9 cellular contexts compared by ENCODE assay signal in genomic region chr20:51985013-51985415, GRCh38.
A peak's percentile ranks its signal among the peaks of the same experiment; 100 is the strongest.
DNase-seq lines count a peak whose midpoint lies in the region; ATAC-seq, FAIRE-seq and TF ChIP-seq lines count a peak whose summit lies in the region.
"Had no signal": no experiment of that assay in that cellular context is flagged by ENCODE, and none has a peak within 500 bp of the region (broad histone marks: within the 10 kb centered on the region; RNA-seq: fewer than 3 reads in every experiment).

No MANE protein-coding gene starts in this region.

- no peak for FAIRE-seq in HepG2 (lab: Jason Lieb, UNC)
- FAIRE-seq: D721Med had no signal

- in situ Hi-C loops in HepG2 (cut with HindIII; ENCODE audit: extremely low pct_ligation_motif_present, low pct_unique_long_range_greater_than_20kb) = no loop called here

- no peaks in the 10 kb centered on the region for H3K27me3 ChIP-seq in HepG2 (ENCODE audit: control insufficient read depth in 1 of 2, insufficient read depth in 2 of 2, low read length in 2 of 2)

- no peak overlapping the region for H3K27ac Mint-ChIP-seq in activated naive CD4-positive, alpha-beta T cell treated with anti-CD3 and anti-CD28 coated beads, Interleukin-2, amount 50 U/mL, for 72 hours
- no peak overlapping the region for H3K27ac Mint-ChIP-seq in glutamatergic neuron (ENCODE audit: unreplicated experiment)

- TF ChIP-seq RAD21 in HepG2 (CRISPR knock-in tag; IDR thresholded peaks at IDR 0.05) = no peak

- H3K36me3 Mint-ChIP-seq in activated naive CD4-positive, alpha-beta T cell treated with anti-CD3 and anti-CD28 coated beads, Interleukin-2, amount 50 U/mL, for 72 hours = no peaks in the 10 kb centered on the region
- H3K36me3 Mint-ChIP-seq in glutamatergic neuron (ENCODE audit: unreplicated experiment) = no peaks in the 10 kb centered on the region

- TF ChIP-seq POLR2A in HepG2 (IDR thresholded peaks at IDR 0.05; ENCODE audit: insufficient read depth in 1 of 2, low read depth in 2 of 2, low read length in 2 of 2) = no peak

- H3K79me2 ChIP-seq in HepG2 (ENCODE audit: insufficient read depth, low read length) = no peaks in the 10 kb centered on the region

- intact Hi-C loops in HepG2 (cut with micrococcal nuclease; ENCODE audit: unreplicated experiment) = no loop called here

- H3K27me3 Mint-ChIP-seq in glutamatergic neuron (ENCODE audit: unreplicated experiment) = peaks cover 3% of the 10 kb centered on the region

- CTCF ChIA-PET in HepG2 (lab: Yijun Ruan, JAX; ENCODE audit: low intra/inter-chr PET ratio, low total read pairs) = no interaction called here

- H3K4me2 ChIP-seq in HepG2 (ENCODE audit: low read depth, low read length) = 0 out of 2 replicates have a peak overlapping the region, but pooled peaks have one; percentile 10

- no peaks in the 10 kb centered on the region for H3K9me3 Mint-ChIP-seq in activated naive CD4-positive, alpha-beta T cell treated with anti-CD3 and anti-CD28 coated beads, Interleukin-2, amount 50 U/mL, for 72 hours
- H3K9me3 Mint-ChIP-seq in glutamatergic neuron (ENCODE audit: unreplicated experiment) = no peaks in the 10 kb centered on the region

- H3K4me1 ChIP-seq in HepG2 (ENCODE audit: insufficient read depth, low read length) = peaks cover 18% of the 10 kb centered on the region

- H3K4me1 Mint-ChIP-seq in glutamatergic neuron (ENCODE audit: low read depth, unreplicated experiment) = no peaks in the 10 kb centered on the region

- DNase-seq in 8988T (peak; percentile 64), HuH-7 (ENCODE audit: low spot score) (peak; percentile 67), cardiac fibroblast (ENCODE audit: low read depth in 2 of 2) (peak; percentile 97), HepG2 (ENCODE audit: low spot score) (peak; percentile 54), NOMO-1 (lab: John Stamatoyannopoulos, UW; ENCODE audit: unreplicated experiment in 2 of 2) (no peak), glutamatergic neuron (no peak)
- DNase-seq in activated naive CD4-positive, alpha-beta T cell treated with anti-CD3 and anti-CD28 coated beads, Interleukin-2, amount 50 U/mL, for 72 hours (ENCODE audit: low spot score in 2 of 2) = no peak

- H3K4me3 ChIP-seq in cardiac fibroblast (replicated peaks in 1 of 2; ENCODE audit: low read depth in 2 of 2, low read length in 2 of 2) (no peak overlapping the region), HepG2 (replicated peaks in 1 of 3; ENCODE audit: insufficient read depth in 1 of 3, low read depth in 2 of 3, low read length in 3 of 3) (no peak overlapping the region)

- H3K4me3 Mint-ChIP-seq in glutamatergic neuron (ENCODE audit: unreplicated experiment) = no peak overlapping the region

- POLR2A ChIA-PET in HepG2 (lab: Yijun Ruan, JAX) = interaction anchor here (0.8 kb wide), 1 partner anchor 463 kb away, joined by 3 read pairs; no protein-coding TSS in a partner anchor

- TF ChIP-seq CTCF in cardiac fibroblast (IDR thresholded peaks at IDR 0.05; ENCODE audit: low read depth, low read length) (no peak), HepG2 (CRISPR knock-in tag; IDR thresholded peaks at IDR 0.05) (no peak), glutamatergic neuron (IDR thresholded peaks at IDR 0.05; ENCODE audit: partially characterized antibody, unreplicated experiment) (no peak)

- no peaks in the 10 kb centered on the region for H3K36me3 ChIP-seq in HepG2 (replicated peaks in 1 of 2; ENCODE audit: control insufficient read depth in 1 of 2, insufficient read depth in 2 of 2, low read length in 2 of 2)

- no peaks in the 10 kb centered on the region for H4K20me1 ChIP-seq in HepG2 (ENCODE audit: insufficient read depth, low read length)

- no peak for TF ChIP-seq EP300 in HepG2 (IDR thresholded peaks at IDR 0.05; ENCODE audit: low read depth in 2 of 2, low read length in 2 of 2)
- no peak for TF ChIP-seq EP300 in HepG2 (CRISPR knock-in tag; IDR thresholded peaks at IDR 0.05; ENCODE audit: borderline replicate concordance)

- BruUV-seq in HepG2 (replicated peaks; lab: Mats Ljungman, UMichigan) = no TSS peak

- H3K27ac ChIP-seq in HepG2 (ENCODE audit: extremely low read length, insufficient read depth, low read length) = no peak overlapping the region

- peak overlapping the region; percentile 68 for H2AFZ ChIP-seq in HepG2 (ENCODE audit: low read length)

- peak; percentile 50; the same call in 2 of the 3 replicates for ATAC-seq in HepG2
- no peak for ATAC-seq in HG02571 (IDR thresholded peaks at IDR 0.05; ENCODE audit: unreplicated experiment)
- ATAC-seq in activated naive CD4-positive, alpha-beta T cell treated with anti-CD3 and anti-CD28 coated beads, Interleukin-2, amount 50 U/mL, for 72 hours = no peak

- H3K9me3 ChIP-seq in HepG2 (ENCODE audit: low read length) = no peaks in the 10 kb centered on the region

- no peak overlapping the region for H3K9ac ChIP-seq in HepG2 (ENCODE audit: insufficient read depth, low read depth, low read length)

TF ChIP-seq in HepG2, 621 proteins besides CTCF, POLR2A, EP300 and RAD21 (continues in another document):
- TF ChIP-seq HMG20A (CRISPR knock-in tag; IDR thresholded peaks at IDR 0.05; ENCODE audit: borderline replicate concordance) (peak; percentile 21; the same call in 1 of the 2 replicates), IRF1 (CRISPR knock-in tag; IDR thresholded peaks at IDR 0.05; ENCODE audit: low read depth) (no peak), ZNF816 (CRISPR knock-in tag; IDR thresholded peaks at IDR 0.05; ENCODE audit: borderline replicate concordance) (no peak), YEATS4 (CRISPR knock-in tag; IDR thresholded peaks at IDR 0.05; ENCODE audit: borderline replicate concordance) (0 out of 2 replicates have a peak, but pooled peaks have one; percentile 33), HIC2 (CRISPR knock-in tag; IDR thresholded peaks at IDR 0.05; ENCODE audit: low read depth) (no peak), GABPA (IDR thresholded peaks at IDR 0.05; ENCODE audit: low read depth, low read length) (no peak), GABPA (CRISPR knock-in tag; IDR thresholded peaks at IDR 0.05; ENCODE audit: low read depth) (peak; percentile 68), AKAP8 (CRISPR knock-in tag; IDR thresholded peaks at IDR 0.05) (no peak), ZNF546 (CRISPR knock-in tag; conservative IDR thresholded peaks at IDR 0.05) (no peak), HOMEZ (CRISPR knock-in tag; IDR thresholded peaks at IDR 0.05; ENCODE audit: low read depth) (peak; percentile 33; the same call in 1 of the 2 replicates), DMAP1 (CRISPR knock-in tag; IDR thresholded peaks at IDR 0.05) (no peak), ZBTB46 (CRISPR knock-in tag; IDR thresholded peaks at IDR 0.05; ENCODE audit: borderline replicate concordance) (no peak), KDM5B (CRISPR knock-in tag; IDR thresholded peaks at IDR 0.05; ENCODE audit: borderline replicate concordance) (no peak)

Comparison
In these comparisons a context has a peak if more than half of its experiments do, and no peak if none do; other contexts are left out.
1. DNase-seq: peak in 8988T (single experiment), HuH-7 (single experiment), cardiac fibroblast (2 of 2) and HepG2 (single experiment); none in NOMO-1 (0 of 2), activated naive CD4-positive, alpha-beta T cell treated with anti-CD3 and anti-CD28 coated beads, Interleukin-2, amount 50 U/mL, for 72 hours (0 of 2) and glutamatergic neuron (single experiment).